In genomic region chr14:70018713-70019201, GRCh38 we compare ENCODE assay signal across 10 cellular contexts.
DNase-seq lines count a peak whose midpoint lies in the region; ATAC-seq, FAIRE-seq and TF ChIP-seq lines count a peak whose summit lies in the region.
"Had no signal": no experiment of that assay in that cellular context is flagged by ENCODE, and none has a peak within 500 bp of the region (broad histone marks: within the 10 kb centered on the region; RNA-seq: fewer than 3 reads in every experiment).

No MANE protein-coding gene starts in this region.

- intact Hi-C loops in cardiac septum (cut with DNase I) = no loop called here

- H3K9me3 Mint-ChIP-seq in stimulated activated naive B cell treated with anti-CD40 and anti-IgM and Interleukin-4, amounts not matched to agents 10 μg/mL and 1 μg/mL and 100 μg/mL, for 72 hours = no peaks in the 10 kb centered on the region

- H3K36me3 Mint-ChIP-seq in stimulated activated naive B cell treated with anti-CD40 and anti-IgM and Interleukin-4, amounts not matched to agents 10 μg/mL and 1 μg/mL and 100 μg/mL, for 72 hours = no peaks in the 10 kb centered on the region

- peak overlapping the region in 1 of 2 donors; percentile 9 for H3K4me3 Mint-ChIP-seq in stimulated activated naive B cell treated with anti-CD40 and anti-IgM and Interleukin-4, amounts not matched to agents 10 μg/mL and 1 μg/mL and 100 μg/mL, for 72 hours

- H3K27ac Mint-ChIP-seq in stimulated activated naive B cell treated with anti-CD40 and anti-IgM and Interleukin-4, amounts not matched to agents 10 μg/mL and 1 μg/mL and 100 μg/mL, for 72 hours = no peak overlapping the region

- no peak for FAIRE-seq in D721Med (lab: Jason Lieb, UNC)

- peaks cover 11 to 12% of the 10 kb centered on the region in 2 donors for H3K27me3 Mint-ChIP-seq in stimulated activated naive B cell treated with anti-CD40 and anti-IgM and Interleukin-4, amounts not matched to agents 10 μg/mL and 1 μg/mL and 100 μg/mL, for 72 hours

- peaks cover 8 to 14% of the 10 kb centered on the region in 2 donors for H3K4me1 Mint-ChIP-seq in stimulated activated naive B cell treated with anti-CD40 and anti-IgM and Interleukin-4, amounts not matched to agents 10 μg/mL and 1 μg/mL and 100 μg/mL, for 72 hours

- DNase-seq in MV-4-11 (lab: John Stamatoyannopoulos, UW) (peak; percentile 90), cardiac septum (ENCODE audit: low spot score) (peak; percentile 71), D721Med (ENCODE audit: insufficient read length, low spot score) (no peak)
- DNase-seq in stimulated activated naive B cell treated with anti-CD40 and anti-IgM and Interleukin-4, amounts not matched to agents 10 μg/mL and 1 μg/mL and 100 μg/mL, for 72 hours = no peak
- DNase-seq in activated effector memory CD4-positive, alpha-beta T cell treated with Interleukin-2 at 50 U/mL for 16 hours = no peak
- DNase-seq: effector CD4-positive, alpha-beta T cell; stimulated activated CD4-positive, alpha-beta T cell treated with anti-CD3 and anti-CD28 coated beads, Interleukin-4, amount 100 ng/mL, for 24 hours had no signal

- ATAC-seq in GM19463 (IDR thresholded peaks at IDR 0.05; ENCODE audit: unreplicated experiment) = peak; percentile 88
- ATAC-seq in stimulated activated naive B cell treated with anti-CD40 and anti-IgM and Interleukin-4, amounts not matched to agents 10 μg/mL and 1 μg/mL and 100 μg/mL, for 72 hours (replicated peaks) = peak; percentile 67 to 69
- no peak for ATAC-seq in GM18873 (IDR thresholded peaks at IDR 0.05; ENCODE audit: low FRiP score, unreplicated experiment)
- no peak for ATAC-seq in GM19452 (IDR thresholded peaks at IDR 0.05; ENCODE audit: unreplicated experiment)

- TF ChIP-seq CTCF in D721Med (IDR thresholded peaks at IDR 0.05; ENCODE audit: insufficient read depth, missing control alignments) = no peak

Comparison
In these comparisons a context has a peak if more than half of its experiments do, and no peak if none do; other contexts are left out.
1. ATAC-seq: peak in GM19463 (single experiment) and stimulated activated naive B cell treated with anti-CD40 and anti-IgM and Interleukin-4, amounts not matched to agents 10 μg/mL and 1 μg/mL and 100 μg/mL, for 72 hours (2 of 2); none in GM18873 (single experiment) and GM19452 (single experiment).
2. DNase-seq: peak in MV-4-11 (single experiment) and cardiac septum (single experiment); none in stimulated activated naive B cell treated with anti-CD40 and anti-IgM and Interleukin-4, amounts not matched to agents 10 μg/mL and 1 μg/mL and 100 μg/mL, for 72 hours (single experiment), D721Med (single experiment) and activated effector memory CD4-positive, alpha-beta T cell treated with Interleukin-2 at 50 U/mL for 16 hours (single experiment).